8 cellular contexts compared by ENCODE assay signal in genomic region chr1:117067528-117068370, GRCh38. TPM values are rescaled to one million over a fixed set of nuclear protein-coding genes. Genes with fewer than 3 reads are reported as not detected.
DNase-seq lines count a peak whose midpoint lies in the region; TF ChIP-seq lines count a peak whose summit lies in the region.

No MANE protein-coding gene starts in this region.

- H3K79me2 ChIP-seq in GM23248 (ENCODE audit: insufficient read depth) = no peaks in the 10 kb centered on the region

- H3K9me3 ChIP-seq in GM23248 (ENCODE audit: low read depth) (no peaks in the 10 kb centered on the region), tibial nerve (no peaks in the 10 kb centered on the region)
- no peaks in the 10 kb centered on the region for H3K9me3 ChIP-seq in effector memory CD4-positive, alpha-beta T cell (ENCODE audit: control insufficient read depth, low read length)

- no peaks in the 10 kb centered on the region for H3K9me2 ChIP-seq in GM23248 (ENCODE audit: insufficient read depth)

- no peak overlapping the region for H3K27ac ChIP-seq in GM23248
- no peak overlapping the region for H3K27ac ChIP-seq in effector memory CD4-positive, alpha-beta T cell (ENCODE audit: insufficient read depth, low read length, poor library complexity, severe bottlenecking)
- no peak overlapping the region for H3K27ac ChIP-seq in tibial nerve

- H3K4me2 ChIP-seq in GM23248 (ENCODE audit: unreplicated experiment) = no peak overlapping the region

- no peaks in the 10 kb centered on the region for H3K27me3 ChIP-seq in GM23248 (replicated peaks; ENCODE audit: insufficient read depth)
- no peaks in the 10 kb centered on the region for H3K27me3 ChIP-seq in effector memory CD4-positive, alpha-beta T cell (replicated peaks; ENCODE audit: control insufficient read depth, insufficient read depth, low read length, poor library complexity, severe bottlenecking)
- H3K27me3 ChIP-seq in tibial nerve = no peaks in the 10 kb centered on the region

- H3K4me3 ChIP-seq in GM23248 (no peak overlapping the region), NB4 (ENCODE audit: low read depth, low read length) (no peak overlapping the region), tibial nerve (no peak overlapping the region)
- no peak overlapping the region for H3K4me3 ChIP-seq in effector memory CD4-positive, alpha-beta T cell (ENCODE audit: insufficient read depth, low read depth, low read length, poor library complexity, severe bottlenecking)

- H2AFZ ChIP-seq in GM23248 = no peak overlapping the region

- no peaks in the 10 kb centered on the region for H3K4me1 ChIP-seq in GM23248 (ENCODE audit: insufficient read depth)
- no peaks in the 10 kb centered on the region for H3K4me1 ChIP-seq in effector memory CD4-positive, alpha-beta T cell (ENCODE audit: control insufficient read depth, insufficient read depth, low read length, poor library complexity, severe bottlenecking)
- no peaks in the 10 kb centered on the region for H3K4me1 ChIP-seq in tibial nerve

- TF ChIP-seq CTCF in NB4 (IDR thresholded peaks at IDR 0.05; ENCODE audit: low read depth, low read length) (peak; percentile 68), tibial nerve (IDR thresholded peaks at IDR 0.05) (peak; percentile 55 to 82 (median 74))

- in situ Hi-C loops in GM23248 (cut with MboI) = loop anchor here (25.0 kb wide), 1 partner anchor 480 kb away; no protein-coding TSS in a partner anchor

- peak; percentile 5 to 24 for DNase-seq in NOMO-1 (lab: John Stamatoyannopoulos, UW; ENCODE audit: unreplicated experiment in 2 of 2)
- DNase-seq in NOMO-1 treated with dmso at 0.1 percent for 144 hours (lab: John Stamatoyannopoulos, UW; ENCODE audit: unreplicated experiment) = no peak
- DNase-seq in GM23248 = peak; percentile 80
- peak; percentile 62 for DNase-seq in NB4 (ENCODE audit: low read depth)
- peak; percentile 15 for DNase-seq in UCSD-AML1 (lab: John Stamatoyannopoulos, UW; ENCODE audit: unreplicated experiment)
- DNase-seq in effector memory CD4-positive, alpha-beta T cell = peak in 2 of 3 donors; percentile 14 to 37
- DNase-seq in medulla oblongata (ENCODE audit: extremely low spot score) = peak; percentile 79
- peak in 1 of 2 donors; percentile 31 for DNase-seq in tibial nerve (ENCODE audit: low spot score in 2 of 2)

- TF ChIP-seq EP300 in tibial nerve (IDR thresholded peaks at IDR 0.05) = no peak

- no peak for TF ChIP-seq POLR2A in NB4 (IDR thresholded peaks at IDR 0.05; ENCODE audit: extremely low read depth, insufficient read length)
- no peak for TF ChIP-seq POLR2A in tibial nerve (IDR thresholded peaks at IDR 0.05)

- no peaks in the 10 kb centered on the region for H3F3A ChIP-seq in GM23248 (ENCODE audit: insufficient read depth)

- WGBS in GM23248 (ENCODE audit: low coverage in 1 of 2, low lambda C conversion rate in 2 of 2, missing lambda C conversion rate in 2 of 2), 2 experiments = 55 to 56% methylated on average over 6 of the region's 6 CpGs
- 56 to 57% methylated on average over 6 of the region's 6 CpGs for WGBS in tibial nerve, 2 donors

- H3K36me3 ChIP-seq in GM23248 (ENCODE audit: low read depth) (no peaks in the 10 kb centered on the region), tibial nerve (peaks cover 0 to 5% (median 0%) of the 10 kb centered on the region in 3 donors)
- H3K36me3 ChIP-seq in effector memory CD4-positive, alpha-beta T cell (ENCODE audit: control insufficient read depth, insufficient read depth, low read length) = no peaks in the 10 kb centered on the region

- no peak overlapping the region for H3K9ac ChIP-seq in GM23248

- no peaks in the 10 kb centered on the region for H4K20me1 ChIP-seq in GM23248 (ENCODE audit: insufficient read depth)

RNA-seq across cellular contexts. Expression of gene TTF2, which starts 7.6 kb away (rescaled TPM):
- 3.0 and 6.5 TPM in 2 replicates for total RNA-seq in GM23248 (2014; rRNA removed; shearing (Covaris generic))
- 9.8 and 11.6 TPM in 2 replicates for polyA plus RNA-seq in GM23248 (2016; fragmentation: Nextera tagmentation; extraction: Ambion mirVana)
- total RNA-seq in tibial nerve = 10 to 100 TPM; 12.9 to 37.5 (median 19.3) TPM

RNA-seq across cellular contexts. Expression of gene TRIM45, which starts 53.8 kb away (rescaled TPM):
- 0.51 and 0.76 TPM in 2 replicates for total RNA-seq in GM23248 (2014; rRNA removed; shearing (Covaris generic))
- 0.44 and 1.4 TPM in 2 replicates for polyA plus RNA-seq in GM23248 (2016; fragmentation: Nextera tagmentation; extraction: Ambion mirVana)
- total RNA-seq in tibial nerve = 1 to 10 TPM; 3.3 to 6.9 (median 4.8) TPM
